17 cellular contexts compared by ENCODE assay signal in the genomic region with DNA sequence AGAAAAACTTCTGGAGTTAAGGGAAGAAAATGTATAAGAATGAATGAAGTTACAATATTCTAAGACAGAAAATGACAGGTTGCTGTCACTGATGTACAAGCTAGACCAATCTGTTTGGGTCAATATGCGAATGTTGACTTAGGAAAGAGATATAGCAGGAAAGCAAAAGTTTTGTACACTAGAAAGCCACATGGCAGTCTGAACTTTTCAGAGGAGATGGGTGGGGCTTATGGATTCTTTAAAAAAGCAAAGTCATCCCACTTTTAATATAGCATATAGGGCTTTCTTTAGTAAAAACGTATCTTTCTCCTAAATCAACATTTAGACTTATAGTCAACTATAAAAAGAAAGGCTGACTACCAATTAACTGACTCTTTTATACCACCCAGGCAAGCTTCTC.
DNase-seq lines count a peak whose midpoint lies in the region; ATAC-seq, FAIRE-seq and TF ChIP-seq lines count a peak whose summit lies in the region.
"Had no signal": no experiment of that assay in that cellular context is flagged by ENCODE, and none has a peak within 500 bp of the region (broad histone marks: within the 10 kb centered on the region; RNA-seq: fewer than 3 reads in every experiment).

No MANE protein-coding gene starts in this region.

- H3K79me2 ChIP-seq in DND-41 (ENCODE audit: insufficient read depth, low read length) (peaks cover 82% of the 10 kb centered on the region), astrocyte (ENCODE audit: insufficient read depth, low read length) (no peaks in the 10 kb centered on the region)

- ATAC-seq in DND-41 (ENCODE audit: insufficient read depth, low read depth) (peak; percentile 30), GM21825 (IDR thresholded peaks at IDR 0.05; ENCODE audit: unreplicated experiment) (no peak)
- ATAC-seq: A549 had no signal

- no peaks in the 10 kb centered on the region for H3K36me3 ChIP-seq in DND-41 (ENCODE audit: insufficient read depth, low read length)
- no peaks in the 10 kb centered on the region for H3K36me3 ChIP-seq in astrocyte (ENCODE audit: insufficient read depth, low read length)

- intact Hi-C loops in head of caudate nucleus (cut with DNase I) = no loop called here

- H3K4me2 ChIP-seq in DND-41 (ENCODE audit: insufficient read depth, low read length) (peak overlapping the region; percentile 57), astrocyte (ENCODE audit: low read length) (no peak overlapping the region)
- H3K4me2 ChIP-seq: A549, SK-N-SH had no signal

- H4K20me1 ChIP-seq in DND-41 (ENCODE audit: insufficient read depth, low read length) = no peaks in the 10 kb centered on the region
- H4K20me1 ChIP-seq in astrocyte (ENCODE audit: insufficient read depth, low read length) = no peaks in the 10 kb centered on the region

- H3K27ac ChIP-seq in DND-41 (ENCODE audit: low read length) (peak overlapping the region; percentile 96), astrocyte (ENCODE audit: low read depth, low read length) (no peak overlapping the region)
- H3K27ac ChIP-seq: A549 had no signal

- TF ChIP-seq CTCF in DND-41 (IDR thresholded peaks at IDR 0.05; ENCODE audit: borderline replicate concordance, extremely low read depth, low read length, poor library complexity, severe bottlenecking) (no peak), NB4 (IDR thresholded peaks at IDR 0.05; ENCODE audit: low read depth, low read length) (no peak), astrocyte (IDR thresholded peaks at IDR 0.05; ENCODE audit: insufficient read depth, low read depth, low read length) (no peak)

- peak; percentile 69 for FAIRE-seq in astrocyte (lab: Jason Lieb, UNC)
- FAIRE-seq: A549 had no signal

- H3K36me3 Mint-ChIP-seq in astrocyte (ENCODE audit: low read depth, unreplicated experiment) = no peaks in the 10 kb centered on the region

- no peaks in the 10 kb centered on the region for H3K4me1 Mint-ChIP-seq in astrocyte (ENCODE audit: low read depth, unreplicated experiment)
- H3K4me1 Mint-ChIP-seq: H9 had no signal

- no peaks in the 10 kb centered on the region for H3K27me3 Mint-ChIP-seq in astrocyte (ENCODE audit: low read depth, unreplicated experiment)
- H3K27me3 Mint-ChIP-seq: CD4-positive, alpha-beta T cell had no signal

- peak; percentile 40 for TF ChIP-seq POLR2A in NB4 (IDR thresholded peaks at IDR 0.05; ENCODE audit: extremely low read depth, insufficient read length)

- no peak overlapping the region for H3K27ac Mint-ChIP-seq in astrocyte (ENCODE audit: unreplicated experiment)
- H3K27ac Mint-ChIP-seq: CD4-positive, alpha-beta T cell; H9 had no signal

- H2AFZ ChIP-seq in DND-41 (ENCODE audit: low read depth, low read length) (no peak overlapping the region), astrocyte (ENCODE audit: low read depth, low read length) (no peak overlapping the region)

- DNase-seq in AML-193 (lab: John Stamatoyannopoulos, UW) (peak; percentile 27 to 41), DND-41 (peak; percentile 55), NB4 (ENCODE audit: low read depth) (peak; percentile 86), astrocyte (ENCODE audit: low read depth) (no peak), head of caudate nucleus (no peak), ACHN (no peak)
- DNase-seq: CD4-positive, alpha-beta T cell; H9; NCI-H1048; NCI-H1436 treated with DMSO at 0.1 percent for 48 hours; NCI-H2029 treated with DMSO at 0.1 percent for 48 hours; NCI-H510A; NCI-H774; Right ventricle myocardium superior; SK-N-SH had no signal

- H3K4me1 ChIP-seq in DND-41 (ENCODE audit: insufficient read depth, low read length) (peaks cover 82% of the 10 kb centered on the region), astrocyte (ENCODE audit: insufficient read depth, low read length) (no peaks in the 10 kb centered on the region)
- H3K4me1 ChIP-seq: A549 had no signal

- in situ Hi-C loops in ACHN (cut with HindIII; ENCODE audit: low pct_ligation_motif_present, low pct_unique_long_range_greater_than_20kb, low sequenced_read_pairs) = no loop called here

- H3K4me3 ChIP-seq in DND-41 (ENCODE audit: low read depth in 1 of 2, low read length in 2 of 2) (peak overlapping the region; percentile 13 to 42; a peak in 3 of 4 replicates), NB4 (ENCODE audit: low read depth, low read length) (peak overlapping the region; percentile 56), astrocyte (ENCODE audit: insufficient read depth, low read depth, low read length) (no peak overlapping the region)
- H3K4me3 ChIP-seq: A549 had no signal

- H3K9ac ChIP-seq in DND-41 (ENCODE audit: low read depth, low read length) (peak overlapping the region; percentile 74), astrocyte (ENCODE audit: low read length) (no peak overlapping the region)
- H3K9ac ChIP-seq: SK-N-SH had no signal

- no peak overlapping the region for H3K4me3 Mint-ChIP-seq in astrocyte (ENCODE audit: unreplicated experiment)
- H3K4me3 Mint-ChIP-seq: CD4-positive, alpha-beta T cell; H9 had no signal

- H3K27me3 ChIP-seq in DND-41 (ENCODE audit: insufficient read depth, low read length, poor library complexity) (no peaks in the 10 kb centered on the region), astrocyte (ENCODE audit: insufficient read depth, low read length) (no peaks in the 10 kb centered on the region)

- H3K9me3 ChIP-seq in DND-41 (ENCODE audit: insufficient read depth, low read length, severe bottlenecking) (no peaks in the 10 kb centered on the region), astrocyte (ENCODE audit: insufficient read depth, low read depth, low read length) (no peaks in the 10 kb centered on the region)
- H3K9me3 ChIP-seq: A549, SK-N-SH had no signal

- no peaks in the 10 kb centered on the region for H3K9me3 Mint-ChIP-seq in astrocyte (ENCODE audit: unreplicated experiment)
- H3K9me3 Mint-ChIP-seq: CD4-positive, alpha-beta T cell; H9 had no signal

Comparison
In these comparisons a context has a peak if more than half of its experiments do, and no peak if none do; other contexts are left out.
1. DNase-seq: peak in AML-193 (2 of 2), DND-41 (single experiment) and NB4 (single experiment); none in astrocyte (single experiment), head of caudate nucleus (0 of 42) and ACHN (single experiment).